In the genomic region with DNA sequence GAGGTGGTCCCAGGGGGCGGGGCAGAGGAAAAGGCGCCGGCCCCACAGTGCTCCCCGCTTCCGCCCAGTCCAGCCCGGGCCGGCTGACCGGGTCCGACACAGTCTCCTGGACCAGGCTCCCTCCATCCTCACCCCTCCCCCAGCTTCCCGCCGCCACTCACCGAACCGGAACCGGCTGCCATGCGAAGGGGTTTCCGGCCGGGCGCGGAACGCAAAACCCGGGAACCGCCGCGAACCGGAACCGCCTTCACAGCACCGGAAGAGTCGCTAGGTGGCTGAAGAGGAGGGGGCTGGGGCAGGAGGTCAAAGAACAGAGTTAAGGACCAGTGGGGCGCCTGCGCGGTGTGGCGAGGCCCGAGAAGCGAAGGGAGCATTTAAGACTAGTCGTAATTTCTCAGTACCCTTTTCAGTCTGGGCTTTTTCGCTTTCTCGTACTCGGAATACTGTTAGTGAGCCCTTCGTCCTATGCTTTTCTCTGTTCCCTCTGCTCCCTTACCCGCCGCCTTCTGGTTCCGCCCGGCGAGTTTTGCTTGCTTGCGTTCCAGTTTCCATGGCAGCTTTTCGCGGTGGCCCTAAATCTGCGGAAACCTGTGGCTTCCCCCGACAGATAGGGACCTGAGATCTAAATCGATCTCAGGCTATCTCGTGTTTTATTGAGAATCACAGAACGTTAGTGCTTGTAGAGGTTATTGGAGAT, we compare ENCODE assay signal across 8 cellular contexts. TPM values are rescaled to one million over a fixed set of nuclear protein-coding genes. Genes with fewer than 3 reads are reported as not detected.
DNase-seq lines count a peak whose midpoint lies in the region; ATAC-seq and TF ChIP-seq lines count a peak whose summit lies in the region.

TSS of gene SENP1 (minus strand) at position 213 of the 697 bp plus-strand sequence. CDS start 4,607 bp downstream, outside the sequence.

- H3K27me3 ChIP-seq in HUES64 (ENCODE audit: insufficient read depth, low read length) = peaks cover 29% of the 10 kb centered on the region; the same call in 1 of the 2 replicates
- no peaks in the 10 kb centered on the region for H3K27me3 ChIP-seq in OCI-LY3 (ENCODE audit: low read depth, low read length)

- H4K20me1 ChIP-seq in OCI-LY3 (ENCODE audit: insufficient read depth, low read length) = no peaks in the 10 kb centered on the region

- H3K4me1 ChIP-seq in HUES64 (ENCODE audit: insufficient read depth, low read length) = peaks cover 19% of the 10 kb centered on the region
- peaks cover 23% of the 10 kb centered on the region for H3K4me1 ChIP-seq in OCI-LY3 (ENCODE audit: low read length)

- peaks cover 16% of the 10 kb centered on the region for H3K27me3 Mint-ChIP-seq in endothelial cell (ENCODE audit: unreplicated experiment)

- no peaks in the 10 kb centered on the region for H3K9me3 ChIP-seq in HUES64 (ENCODE audit: insufficient read depth, low read depth, low read length)
- no peaks in the 10 kb centered on the region for H3K9me3 ChIP-seq in OCI-LY3 (ENCODE audit: insufficient read depth, low read length)

- H3K4me2 ChIP-seq in OCI-LY3 (ENCODE audit: low read length) = peak within 1 kb of the TSS; percentile 94

- peak within 1 kb of the TSS; percentile 67 for H2AFZ ChIP-seq in OCI-LY3 (ENCODE audit: low read depth, low read length)

- peaks cover 12% of the 10 kb centered on the region for H3K36me3 Mint-ChIP-seq in endothelial cell (ENCODE audit: low read depth, unreplicated experiment)

- peak within 1 kb of the TSS; percentile 99 for H3K27ac Mint-ChIP-seq in endothelial cell (ENCODE audit: unreplicated experiment)

- no peak for TF ChIP-seq CTCF in OCI-LY3 (IDR thresholded peaks at IDR 0.05; ENCODE audit: low read depth, low read length)
- TF ChIP-seq CTCF in endothelial cell (IDR thresholded peaks at IDR 0.05; ENCODE audit: unreplicated experiment) = no peak

- ATAC-seq in GM21447 (IDR thresholded peaks at IDR 0.05; ENCODE audit: unreplicated experiment) = peak; percentile 66

- H3K4me3 ChIP-seq in HUES64 (ENCODE audit: low read length) = peak within 1 kb of the TSS; percentile 86
- H3K4me3 ChIP-seq in OCI-LY3 (ENCODE audit: low read length) = peak within 1 kb of the TSS; percentile 82

- H3K27ac ChIP-seq in HUES64 (ENCODE audit: low read depth, low read length) = peak within 1 kb of the TSS; percentile 99
- peak within 1 kb of the TSS; percentile 96 for H3K27ac ChIP-seq in OCI-LY3 (ENCODE audit: low read length)

- DNase-seq in Caki2 (ENCODE audit: low read depth) (peak; percentile 89), endothelial cell (ENCODE audit: low spot score) (peak; percentile 89), midbrain (lab: John Stamatoyannopoulos, UW) (peak; percentile 95)
- peak; percentile 96 for DNase-seq in activated CD8-positive, alpha-beta memory T cell treated with anti-CD3 and anti-CD28 coated beads, Interleukin-2, amount 50 U/mL, for 48 hours
- peak; percentile 81 to 83 for DNase-seq in stimulated activated CD8-positive, alpha-beta memory T cell treated with anti-CD3 and anti-CD28 coated beads, Interleukin-2, amount 100 ng/mL, for 1 hour (ENCODE audit: low read depth in 2 of 2)

- in situ Hi-C loops in Caki2 (cut with HindIII; ENCODE audit: low pct_unique_long_range_greater_than_20kb, low sequenced_read_pairs) = no loop called here

- H3K79me2 ChIP-seq in OCI-LY3 (ENCODE audit: low read length) = peaks cover 56% of the 10 kb centered on the region

- H3K36me3 ChIP-seq in HUES64 (ENCODE audit: insufficient read depth, low read length) (no peaks in the 10 kb centered on the region), OCI-LY3 (replicated peaks; ENCODE audit: low read depth, low read length) (no peaks in the 10 kb centered on the region)

- H3K4me1 Mint-ChIP-seq in endothelial cell (ENCODE audit: unreplicated experiment) = peaks cover 51% of the 10 kb centered on the region

- H3K9me3 Mint-ChIP-seq in endothelial cell (ENCODE audit: unreplicated experiment) = no peaks in the 10 kb centered on the region

- H3K9ac ChIP-seq in HUES64 (ENCODE audit: low read depth, low read length) = peak within 1 kb of the TSS; percentile 98
- peak within 1 kb of the TSS; percentile 97 for H3K9ac ChIP-seq in OCI-LY3 (ENCODE audit: low read length)

- peak within 1 kb of the TSS; percentile 99 for H3K4me3 Mint-ChIP-seq in endothelial cell (ENCODE audit: unreplicated experiment)

- WGBS in HUES64 = under 1% methylated on average over 52 of the region's 52 CpGs

RNA-seq across cellular contexts. Expression of gene SENP1, which starts in this region (rescaled TPM):
- total RNA-seq in Caki2 (2014; rRNA removed; shearing (Covaris generic); ENCODE audit: low replicate concordance) = 18.4 and 23.3 TPM in 2 replicates
- 24.0 TPM for polyA plus RNA-seq in HUES64 (2013, experiment 1 of 2)
- 25.8 TPM for polyA plus RNA-seq in HUES64 (2013, experiment 2 of 2)
- 31.2 TPM for total RNA-seq in endothelial cell (ENCODE audit: unreplicated experiment)

Comparison
In these comparisons a context has a peak if more than half of its experiments do, and no peak if none do; other contexts are left out.
1. Peak in every context shown above with its lines: DNase-seq, ATAC-seq, H3K4me3 ChIP-seq and H3K27ac ChIP-seq.